In genomic region chr11:35550374-35551036, GRCh38 we compare ENCODE assay signal across 1 cellular context.
TF ChIP-seq lines count a peak whose summit lies in the region.

No MANE protein-coding gene starts in this region.

TF ChIP-seq in IMR-90, 13 proteins besides CTCF, POLR2A, EP300 and RAD21:
- TF ChIP-seq MAZ (IDR thresholded peaks at IDR 0.05; ENCODE audit: borderline replicate concordance, low read depth, low read length) (no peak), MAFK (IDR thresholded peaks at IDR 0.05; ENCODE audit: low read depth, low read length) (no peak), RCOR1 (IDR thresholded peaks at IDR 0.05; ENCODE audit: insufficient replicate concordance, low read length) (no peak), CEBPB (IDR thresholded peaks at IDR 0.05; ENCODE audit: low read depth, low read length) (no peak)
